In genomic region chr2:149059822-149060221, GRCh38 we compare ENCODE assay signal across 31 cellular contexts. TPM values are rescaled to one million over a fixed set of nuclear protein-coding genes. Genes with fewer than 3 reads are reported as not detected.
"Had no signal": no experiment of that assay in that cellular context is flagged by ENCODE, and none has a peak within 500 bp of the region (broad histone marks: within the 10 kb centered on the region; RNA-seq: fewer than 3 reads in every experiment).

No MANE protein-coding gene starts in this region.

- ATAC-seq: activated T-cell treated with anti-CD3 and anti-CD28 coated beads, Interleukin-2, amount 50 U/mL, for 72 hours; activated T-helper 17 cell treated with anti-CD3 and anti-CD28 coated beads, Interleukin-2, amount 50 U/mL, for 72 hours; PC-3; Right ventricle myocardium inferior had no signal

- H3K27me3 ChIP-seq: ascending aorta had no signal

- H3K4me3 ChIP-seq: ascending aorta had no signal

- DNase-seq: activated CD4-positive, alpha-beta memory T cell treated with anti-CD3 and anti-CD28 coated beads, Interleukin-2, amount 10 ng/mL, durations not matched to agents 7 days and 5 days; activated CD4-positive, alpha-beta T cell treated with anti-CD3 and anti-CD28 coated beads for 1 hour; activated CD4-positive, alpha-beta T cell treated with anti-CD3 and anti-CD28 coated beads for 48 hours; activated CD4-positive, CD25-positive, alpha-beta regulatory T cell; activated effector memory CD4-positive, alpha-beta T cell treated with anti-CD3 and anti-CD28 coated beads, Interleukin-2, amount 50 U/mL, for 16 hours; activated naive CD4-positive, alpha-beta T cell; activated naive CD4-positive, alpha-beta T cell treated with anti-CD3 and anti-CD28 coated beads, Interleukin-2, amount 50 U/mL, for 16 hours; activated naive CD8-positive, alpha-beta T cell treated with anti-CD3 and anti-CD28 coated beads for 36 hours; activated T-cell treated with anti-CD3 and anti-CD28 coated beads, Interleukin-2, amount 50 U/mL, for 1 hour; activated T-cell treated with anti-CD3 and anti-CD28 coated beads, Interleukin-2, amount 50 U/mL, for 72 hours; amygdala; cerebellar nuclear complex; NCI-H1436 treated with DMSO at 0.1 percent for 48 hours; NCI-H1694 treated with DMSO at 0.1 percent for 48 hours; NCI-H2029; NCI-H345; NCI-H524 treated with DMSO at 0.1 percent for 48 hours; NCI-H748 treated with DMSO at 0.1 percent for 48 hours; NK-92 treated with Interleukin-12 subunit alpha and Interleukin-12 subunit beta, amount 100 ng/mL, for 24 hours; PC-3; T1000; WERI-Rb-1 had no signal

- H3K4me2 ChIP-seq: KMS-11 had no signal

- H3K9me3 ChIP-seq: ascending aorta had no signal

- H3K4me1 ChIP-seq: ascending aorta had no signal

- H3K36me3 ChIP-seq: ascending aorta, WERI-Rb-1 had no signal

- H3K27ac ChIP-seq: ascending aorta, KMS-11, RWPE1, WERI-Rb-1 had no signal

- H3K9ac ChIP-seq: KMS-11 had no signal

RNA-seq across cellular contexts. Expression of gene LYPD6B, which starts 21.3 kb away (rescaled TPM):
- total RNA-seq: activated CD8-positive, alpha-beta memory T cell treated with anti-CD3 and anti-CD28 coated beads for 36 hours; activated naive CD8-positive, alpha-beta T cell treated with anti-CD3 and anti-CD28 coated beads for 36 hours; activated T-cell treated with anti-CD3 and anti-CD28 coated beads, Interleukin-2, amount 50 U/mL, for 72 hours; activated T-helper 17 cell treated with anti-CD3 and anti-CD28 coated beads, Interleukin-2, amount 50 U/mL, for 72 hours; ascending aorta; cardiac septum; Right ventricle myocardium inferior; T-helper 1 cell treated with Interleukin-12 subunit alpha and Interleukin-12 subunit beta and Interleukin-4 antibody, amounts not matched to agents 30 ng/mL and 1 ng/mL, for 36 hours; T-helper 2 cell treated with Interferon-gamma antibody and Interleukin-4, amounts not matched to agents 100 ng/mL and 5 ng/mL, for 36 hours had no signal
